Comparison of ENCODE assay signal across 6 cellular contexts in genomic region chr7:55605661-55606060, GRCh38. TPM values are rescaled to one million over a fixed set of nuclear protein-coding genes. Genes with fewer than 3 reads are reported as not detected.
A peak's percentile ranks its signal among the peaks of the same experiment; 100 is the strongest.
DNase-seq lines count a peak whose midpoint lies in the region; FAIRE-seq and TF ChIP-seq lines count a peak whose summit lies in the region.
"Not testable (repeated sequence)": the region's sequence is repeated elsewhere in the genome, so short reads cannot be mapped to it uniquely, and the experiment has no call there.

No MANE protein-coding gene starts in this region.

- H3K27ac ChIP-seq in kidney (ENCODE audit: low read depth in 2 of 2, low read length in 2 of 2); small intestine (ENCODE audit: low read depth in 1 of 2, low read length in 1 of 2): not testable (repeated sequence)

- H3K27me3 ChIP-seq in small intestine (ENCODE audit: control insufficient read depth in 2 of 2, insufficient read depth in 2 of 2, low read length in 2 of 2): not testable (repeated sequence)

- not testable (repeated sequence) for DNase-seq in frontal cortex (ENCODE audit: low spot score in 2 of 2); kidney; small intestine

- intact Hi-C loops in kidney (cut with DNase I): not testable (repeated sequence)

- H3K9ac ChIP-seq in kidney (ENCODE audit: low read length in 2 of 2): not testable (repeated sequence)

- not testable (repeated sequence) for H3K4me1 ChIP-seq in kidney (ENCODE audit: control insufficient read depth in 1 of 2, insufficient read depth in 1 of 2, low read depth in 1 of 2, low read length in 2 of 2); small intestine (ENCODE audit: control insufficient read depth in 2 of 2, insufficient read depth in 1 of 2, low read depth in 1 of 2, low read length in 1 of 2)

- not testable (repeated sequence) for H3K36me3 ChIP-seq in kidney (ENCODE audit: control insufficient read depth in 1 of 2, insufficient read depth in 2 of 2, low read length in 2 of 2); small intestine (ENCODE audit: control insufficient read depth in 2 of 2, insufficient read depth in 2 of 2, low read length in 2 of 2)

- TF ChIP-seq CTCF in kidney (IDR thresholded peaks at IDR 0.05; ENCODE audit: borderline replicate concordance, extremely low read depth, insufficient read depth): not testable (repeated sequence)

- FAIRE-seq in G401.6 (lab: Jason Lieb, UNC) (peak; percentile 92), TTC549 (lab: Jason Lieb, UNC) (peak; percentile 89), colon (lab: Jason Lieb, UNC) (peak; percentile 97), frontal cortex (lab: Jason Lieb, UNC) (peak; percentile 97), kidney (lab: Jason Lieb, UNC) (peak; percentile 95), small intestine (lab: Jason Lieb, UNC) (peak; percentile 97)

- not testable (repeated sequence) for H3K4me3 ChIP-seq in kidney (ENCODE audit: low read length in 2 of 2); small intestine (ENCODE audit: low read depth in 1 of 2, low read length in 2 of 2)

- H3K9me3 ChIP-seq in kidney (ENCODE audit: control insufficient read depth in 1 of 2, low read length in 2 of 2); small intestine (ENCODE audit: control insufficient read depth, low read depth): not testable (repeated sequence)

RNA-seq across cellular contexts. Expression of gene VOPP1, which starts 33.4 kb away (rescaled TPM):
- total RNA-seq in frontal cortex (83.6 TPM), kidney (98.7 TPM)
- polyA plus RNA-seq in kidney (ENCODE audit: insufficient read depth, low read depth, low replicate concordance) (47.3 TPM), small intestine (10 to 100 TPM; 24.6 to 37.8 (median 33.5) TPM)
